In the genomic region with DNA sequence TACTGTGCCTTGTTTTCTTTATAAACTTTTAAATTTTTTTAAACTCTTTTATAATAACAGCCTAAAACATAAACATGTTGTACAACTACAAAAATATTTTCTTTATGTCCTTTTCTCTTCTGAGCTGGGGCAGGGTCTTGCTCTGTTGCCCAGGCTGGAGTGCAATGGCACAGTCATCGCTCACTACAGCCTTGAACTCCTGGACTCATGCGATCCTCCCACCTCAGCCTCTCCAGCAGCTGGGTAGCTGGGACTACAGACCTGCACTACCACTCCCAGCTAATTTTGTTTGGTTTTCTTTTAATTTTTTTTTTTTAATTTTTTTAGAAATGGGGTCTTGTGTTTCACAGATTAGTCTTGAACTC, we compare ENCODE assay signal across 32 cellular contexts.
"Had no signal": no experiment of that assay in that cellular context is flagged by ENCODE, and none has a peak within 500 bp of the region (broad histone marks: within the 10 kb centered on the region; RNA-seq: fewer than 3 reads in every experiment).

No MANE protein-coding gene starts in this region.

- FAIRE-seq: keratinocyte had no signal

- DNase-seq: heart right ventricle; hippocampal formation; kidney glomerular epithelial cell; left cardiac atrium; left lung; lower lobe of right lung; mammary epithelial cell; mesendoderm; naive B cell; natural killer cell; nephron progenitor cell; occipital lobe; stimulated activated CD4-positive, alpha-beta T cell treated with anti-CD3 and anti-CD28 coated beads, Interleukin-1b, Interleukin-23, amount 100 ng/mL, for 48 hours; stimulated activated CD4-positive, alpha-beta T cell treated with anti-CD3 and anti-CD28 coated beads, Interleukin-2, amount 100 ng/mL, for 48 hours; stimulated activated CD4-positive, alpha-beta T cell treated with anti-CD3 and anti-CD28 coated beads, Interleukin-4, amount 100 ng/mL, for 4 hours; stimulated activated CD8-positive, alpha-beta memory T cell treated with anti-CD3 and anti-CD28 coated beads, Interleukin-4, amount 100 ng/mL, for 48 hours; stimulated activated naive CD4-positive, alpha-beta T cell treated with Interleukin-2 at 50 U/mL for 16 hours; stimulated activated naive CD8-positive, alpha-beta T cell treated with anti-CD3 and anti-CD28 coated beads, Interleukin-15, amount 100 ng/mL, for 72 hours; substantia nigra; upper lobe of left lung had no signal

- H3K4me1 Mint-ChIP-seq: mesothelial cell of epicardium; naive B cell; natural killer cell; nephron progenitor cell; neural progenitor cell; stimulated activated memory B cell treated with anti-CD40 and anti-IgM and Interleukin-4, amounts not matched to agents 10 μg/mL and 1 μg/mL and 100 μg/mL, for 72 hours had no signal

- H3K4me3 Mint-ChIP-seq: mesothelial cell of epicardium; naive B cell; natural killer cell; nephron progenitor cell; neural progenitor cell; stimulated activated memory B cell treated with anti-CD40 and anti-IgM and Interleukin-4, amounts not matched to agents 10 μg/mL and 1 μg/mL and 100 μg/mL, for 72 hours; stimulated activated naive CD8-positive, alpha-beta T cell treated with anti-CD3 and anti-CD28 coated beads, Interleukin-15, amount 100 ng/mL, for 72 hours had no signal

- H3K79me2 ChIP-seq: parathyroid adenoma had no signal

- H3K36me3 Mint-ChIP-seq: natural killer cell had no signal

- H3K4me3 ChIP-seq: heart right ventricle, left lung, lower lobe of right lung, neural progenitor cell, right atrium auricular region, skin epidermis, tibial nerve, upper lobe of left lung, vagina had no signal

- H3K9me3 ChIP-seq: heart right ventricle, left lung, lower lobe of right lung, neutrophil, right atrium auricular region, tibial nerve, upper lobe of left lung, vagina had no signal

- H3K9me3 Mint-ChIP-seq: mesothelial cell of epicardium; naive B cell; natural killer cell; nephron progenitor cell; neural progenitor cell; stimulated activated memory B cell treated with anti-CD40 and anti-IgM and Interleukin-4, amounts not matched to agents 10 μg/mL and 1 μg/mL and 100 μg/mL, for 72 hours; stimulated activated naive CD8-positive, alpha-beta T cell treated with anti-CD3 and anti-CD28 coated beads, Interleukin-15, amount 100 ng/mL, for 72 hours had no signal

- H3K27me3 Mint-ChIP-seq: naive B cell; progenitor cell of endocrine pancreas; stimulated activated memory B cell treated with anti-CD40 and anti-IgM and Interleukin-4, amounts not matched to agents 10 μg/mL and 1 μg/mL and 100 μg/mL, for 72 hours; stimulated activated naive CD8-positive, alpha-beta T cell treated with anti-CD3 and anti-CD28 coated beads, Interleukin-15, amount 100 ng/mL, for 72 hours had no signal

- H3K4me2 ChIP-seq: neural progenitor cell had no signal

- H3K27me3 ChIP-seq: heart right ventricle, left lung, neural progenitor cell, neutrophil, right atrium auricular region, tibial nerve, upper lobe of left lung, vagina had no signal

- H3K27ac ChIP-seq: heart right ventricle, left lung, lower lobe of right lung, neural progenitor cell, neutrophil, parathyroid adenoma, right atrium auricular region, skin epidermis, tibial nerve, upper lobe of left lung, vagina had no signal

- ATAC-seq: heart right ventricle; left cardiac atrium; left lung; lower lobe of right lung; natural killer cell; sciatic nerve; stimulated activated memory B cell treated with anti-CD40 and anti-IgM and Interleukin-4, amounts not matched to agents 10 μg/mL and 1 μg/mL and 100 μg/mL, for 72 hours; stimulated activated naive CD8-positive, alpha-beta T cell treated with anti-CD3 and anti-CD28 coated beads, Interleukin-15, amount 100 ng/mL, for 72 hours had no signal

- H3K27ac Mint-ChIP-seq: mesothelial cell of epicardium; naive B cell; natural killer cell; nephron progenitor cell; neural progenitor cell; progenitor cell of endocrine pancreas; stimulated activated memory B cell treated with anti-CD40 and anti-IgM and Interleukin-4, amounts not matched to agents 10 μg/mL and 1 μg/mL and 100 μg/mL, for 72 hours had no signal

- H2AFZ ChIP-seq: neural progenitor cell, parathyroid adenoma had no signal

- H3K9ac ChIP-seq: neural progenitor cell, parathyroid adenoma had no signal

- H3K4me1 ChIP-seq: lower lobe of right lung, neural progenitor cell, parathyroid adenoma, tibial nerve, upper lobe of left lung, vagina had no signal
